Comparison of ENCODE assay signal across 8 cellular contexts in the genomic region with DNA sequence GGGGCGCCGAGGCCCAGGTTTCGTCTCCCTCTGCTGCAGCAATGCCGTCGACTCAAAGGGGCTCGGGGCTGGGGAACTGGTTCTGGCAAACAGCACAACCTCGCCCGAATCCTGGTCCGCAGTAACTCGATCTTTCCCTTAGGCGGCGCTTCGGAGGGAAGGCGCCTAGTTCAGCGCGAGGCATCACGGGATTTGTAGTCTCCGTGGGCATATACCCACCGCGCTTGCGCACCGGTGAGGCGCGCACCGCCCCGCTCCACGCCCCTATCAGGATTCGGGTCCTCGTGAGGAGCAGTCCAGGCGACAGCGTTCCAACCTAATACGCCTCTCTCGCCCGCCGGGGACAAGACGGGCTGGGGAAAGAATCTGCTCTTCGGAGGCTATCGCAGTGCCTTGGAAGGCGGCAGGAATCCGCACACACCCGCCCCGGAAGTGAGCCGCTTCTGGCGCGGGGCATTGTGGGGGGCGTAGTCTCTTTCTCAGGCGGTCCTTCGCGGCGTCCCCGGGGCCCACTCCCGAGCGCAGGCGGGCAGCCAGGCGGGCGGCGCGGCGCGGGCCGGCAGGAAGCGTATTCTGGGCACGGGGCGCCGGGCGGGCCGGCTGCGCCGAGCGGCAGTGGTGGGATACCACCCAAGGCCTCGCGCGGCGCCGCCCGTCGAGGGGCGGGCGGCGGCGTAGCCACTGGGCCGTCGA. TPM values are rescaled to one million over a fixed set of nuclear protein-coding genes. Genes with fewer than 3 reads are reported as not detected.
DNase-seq lines count a peak whose midpoint lies in the region; ATAC-seq and TF ChIP-seq lines count a peak whose summit lies in the region.

A gene (plus strand): TSS at position 505 of the 693 bp plus-strand sequence. CDS start 235 bp downstream, outside the sequence.

- H3K27ac ChIP-seq in temporal lobe (ENCODE audit: low read depth, low read length) = peak within 1 kb of the TSS; percentile 98

- H3K4me1 Mint-ChIP-seq in activated naive CD4-positive, alpha-beta T cell treated with anti-CD3 and anti-CD28 coated beads, Interleukin-2, amount 50 U/mL, for 24 hours = peaks cover 37% of the 10 kb centered on the region

- H3K4me3 Mint-ChIP-seq in activated naive CD4-positive, alpha-beta T cell treated with anti-CD3 and anti-CD28 coated beads, Interleukin-2, amount 50 U/mL, for 24 hours = peak within 1 kb of the TSS; percentile 96

- TF ChIP-seq POLR2A in GM10847 (IDR thresholded peaks at IDR 0.05; ENCODE audit: extremely low read depth, insufficient read length) = peak; percentile 34

- TF ChIP-seq CTCF in omental fat pad (IDR thresholded peaks at IDR 0.05) = peak in 2 of 3 donors; percentile 30 to 81

- H3K9me3 Mint-ChIP-seq in activated naive CD4-positive, alpha-beta T cell treated with anti-CD3 and anti-CD28 coated beads, Interleukin-2, amount 50 U/mL, for 24 hours = no peaks in the 10 kb centered on the region

- ATAC-seq in HG02610 (IDR thresholded peaks at IDR 0.05; ENCODE audit: unreplicated experiment) (peak; percentile 37), SK-N-SH treated with all-trans-retinoic acid at 6 μM for 48 hours (peak; percentile 55), omental fat pad (ENCODE audit: low FRiP score) (peak; percentile 85)

- H3K27ac Mint-ChIP-seq in activated naive CD4-positive, alpha-beta T cell treated with anti-CD3 and anti-CD28 coated beads, Interleukin-2, amount 50 U/mL, for 24 hours = peak within 1 kb of the TSS; percentile 91

- peak; percentile 96 for DNase-seq in NCI-H1092 (lab: John Stamatoyannopoulos, UW)
- DNase-seq in glomerular endothelial cell (ENCODE audit: extremely low read depth, low read depth, low spot score) = peak; percentile 77
- DNase-seq in omental fat pad (ENCODE audit: low spot score) = peak; percentile 84

- H3K27me3 Mint-ChIP-seq in activated naive CD4-positive, alpha-beta T cell treated with anti-CD3 and anti-CD28 coated beads, Interleukin-2, amount 50 U/mL, for 24 hours = no peaks in the 10 kb centered on the region

- no peaks in the 10 kb centered on the region for H3K36me3 Mint-ChIP-seq in activated naive CD4-positive, alpha-beta T cell treated with anti-CD3 and anti-CD28 coated beads, Interleukin-2, amount 50 U/mL, for 24 hours

TF ChIP-seq in SK-N-SH treated with all-trans-retinoic acid at 6 μM for 48 hours, 23 proteins besides CTCF, POLR2A, EP300 and RAD21:
- TF ChIP-seq, protein P1, sequence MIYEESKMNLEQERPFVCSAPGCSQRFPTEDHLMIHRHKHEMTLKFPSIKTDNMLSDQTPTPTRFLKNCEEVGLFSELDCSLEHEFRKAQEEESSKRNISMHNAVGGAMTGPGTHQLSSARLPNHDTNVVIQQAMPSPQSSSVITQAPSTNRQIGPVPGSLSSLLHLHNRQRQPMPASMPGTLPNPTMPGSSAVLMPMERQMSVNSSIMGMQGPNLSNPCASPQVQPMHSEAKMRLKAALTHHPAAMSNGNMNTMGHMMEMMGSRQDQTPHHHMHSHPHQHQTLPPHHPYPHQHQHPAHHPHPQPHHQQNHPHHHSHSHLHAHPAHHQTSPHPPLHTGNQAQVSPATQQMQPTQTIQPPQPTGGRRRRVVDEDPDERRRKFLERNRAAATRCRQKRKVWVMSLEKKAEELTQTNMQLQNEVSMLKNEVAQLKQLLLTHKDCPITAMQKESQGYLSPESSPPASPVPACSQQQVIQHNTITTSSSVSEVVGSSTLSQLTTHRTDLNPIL (CRISPR knock-in tag; IDR thresholded peaks at IDR 0.05; ENCODE audit: low read depth) = no peak
- TF ChIP-seq ZNF565 (CRISPR knock-in tag; conservative IDR thresholded peaks at IDR 0.05; ENCODE audit: low read depth) (no peak), GLIS3 (CRISPR knock-in tag; IDR thresholded peaks at IDR 0.05) (no peak), ZNF70 (CRISPR knock-in tag; IDR thresholded peaks at IDR 0.05) (no peak), PPARA (CRISPR knock-in tag; IDR thresholded peaks at IDR 0.05; ENCODE audit: borderline replicate concordance) (no peak), TOX (CRISPR knock-in tag; IDR thresholded peaks at IDR 0.05; ENCODE audit: borderline replicate concordance) (no peak), RARB (CRISPR knock-in tag; IDR thresholded peaks at IDR 0.05) (no peak), ZFP30 (CRISPR knock-in tag; IDR thresholded peaks at IDR 0.05) (no peak), ZC3H10 (CRISPR knock-in tag; IDR thresholded peaks at IDR 0.05) (no peak), ZNF8 (CRISPR knock-in tag; IDR thresholded peaks at IDR 0.05) (no peak), OSR1 (CRISPR knock-in tag; IDR thresholded peaks at IDR 0.05) (no peak), CSDC2 (CRISPR knock-in tag; IDR thresholded peaks at IDR 0.05) (no peak), ZFP3 (CRISPR knock-in tag; IDR thresholded peaks at IDR 0.05) (no peak)
- TF ChIP-seq, protein P2, sequence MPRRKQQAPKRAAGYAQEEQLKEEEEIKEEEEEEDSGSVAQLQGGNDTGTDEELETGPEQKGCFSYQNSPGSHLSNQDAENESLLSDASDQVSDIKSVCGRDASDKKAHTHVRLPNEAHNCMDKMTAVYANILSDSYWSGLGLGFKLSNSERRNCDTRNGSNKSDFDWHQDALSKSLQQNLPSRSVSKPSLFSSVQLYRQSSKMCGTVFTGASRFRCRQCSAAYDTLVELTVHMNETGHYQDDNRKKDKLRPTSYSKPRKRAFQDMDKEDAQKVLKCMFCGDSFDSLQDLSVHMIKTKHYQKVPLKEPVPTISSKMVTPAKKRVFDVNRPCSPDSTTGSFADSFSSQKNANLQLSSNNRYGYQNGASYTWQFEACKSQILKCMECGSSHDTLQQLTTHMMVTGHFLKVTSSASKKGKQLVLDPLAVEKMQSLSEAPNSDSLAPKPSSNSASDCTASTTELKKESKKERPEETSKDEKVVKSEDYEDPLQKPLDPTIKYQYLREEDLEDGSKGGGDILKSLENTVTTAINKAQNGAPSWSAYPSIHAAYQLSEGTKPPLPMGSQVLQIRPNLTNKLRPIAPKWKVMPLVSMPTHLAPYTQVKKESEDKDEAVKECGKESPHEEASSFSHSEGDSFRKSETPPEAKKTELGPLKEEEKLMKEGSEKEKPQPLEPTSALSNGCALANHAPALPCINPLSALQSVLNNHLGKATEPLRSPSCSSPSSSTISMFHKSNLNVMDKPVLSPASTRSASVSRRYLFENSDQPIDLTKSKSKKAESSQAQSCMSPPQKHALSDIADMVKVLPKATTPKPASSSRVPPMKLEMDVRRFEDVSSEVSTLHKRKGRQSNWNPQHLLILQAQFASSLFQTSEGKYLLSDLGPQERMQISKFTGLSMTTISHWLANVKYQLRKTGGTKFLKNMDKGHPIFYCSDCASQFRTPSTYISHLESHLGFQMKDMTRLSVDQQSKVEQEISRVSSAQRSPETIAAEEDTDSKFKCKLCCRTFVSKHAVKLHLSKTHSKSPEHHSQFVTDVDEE (CRISPR knock-in tag; IDR thresholded peaks at IDR 0.05) = no peak
- TF ChIP-seq, protein P3, sequence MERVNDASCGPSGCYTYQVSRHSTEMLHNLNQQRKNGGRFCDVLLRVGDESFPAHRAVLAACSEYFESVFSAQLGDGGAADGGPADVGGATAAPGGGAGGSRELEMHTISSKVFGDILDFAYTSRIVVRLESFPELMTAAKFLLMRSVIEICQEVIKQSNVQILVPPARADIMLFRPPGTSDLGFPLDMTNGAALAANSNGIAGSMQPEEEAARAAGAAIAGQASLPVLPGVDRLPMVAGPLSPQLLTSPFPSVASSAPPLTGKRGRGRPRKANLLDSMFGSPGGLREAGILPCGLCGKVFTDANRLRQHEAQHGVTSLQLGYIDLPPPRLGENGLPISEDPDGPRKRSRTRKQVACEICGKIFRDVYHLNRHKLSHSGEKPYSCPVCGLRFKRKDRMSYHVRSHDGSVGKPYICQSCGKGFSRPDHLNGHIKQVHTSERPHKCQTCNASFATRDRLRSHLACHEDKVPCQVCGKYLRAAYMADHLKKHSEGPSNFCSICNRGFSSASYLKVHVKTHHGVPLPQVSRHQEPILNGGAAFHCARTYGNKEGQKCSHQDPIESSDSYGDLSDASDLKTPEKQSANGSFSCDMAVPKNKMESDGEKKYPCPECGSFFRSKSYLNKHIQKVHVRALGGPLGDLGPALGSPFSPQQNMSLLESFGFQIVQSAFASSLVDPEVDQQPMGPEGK (CRISPR knock-in tag; IDR thresholded peaks at IDR 0.05; ENCODE audit: borderline replicate concordance) = no peak
- TF ChIP-seq, protein P4, sequence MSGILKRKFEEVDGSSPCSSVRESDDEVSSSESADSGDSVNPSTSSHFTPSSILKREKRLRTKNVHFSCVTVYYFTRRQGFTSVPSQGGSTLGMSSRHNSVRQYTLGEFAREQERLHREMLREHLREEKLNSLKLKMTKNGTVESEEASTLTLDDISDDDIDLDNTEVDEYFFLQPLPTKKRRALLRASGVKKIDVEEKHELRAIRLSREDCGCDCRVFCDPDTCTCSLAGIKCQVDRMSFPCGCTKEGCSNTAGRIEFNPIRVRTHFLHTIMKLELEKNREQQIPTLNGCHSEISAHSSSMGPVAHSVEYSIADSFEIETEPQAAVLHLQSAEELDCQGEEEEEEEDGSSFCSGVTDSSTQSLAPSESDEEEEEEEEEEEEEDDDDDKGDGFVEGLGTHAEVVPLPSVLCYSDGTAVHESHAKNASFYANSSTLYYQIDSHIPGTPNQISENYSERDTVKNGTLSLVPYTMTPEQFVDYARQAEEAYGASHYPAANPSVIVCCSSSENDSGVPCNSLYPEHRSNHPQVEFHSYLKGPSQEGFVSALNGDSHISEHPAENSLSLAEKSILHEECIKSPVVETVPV (CRISPR knock-in tag; IDR thresholded peaks at IDR 0.05) = no peak
- TF ChIP-seq, protein P5, sequence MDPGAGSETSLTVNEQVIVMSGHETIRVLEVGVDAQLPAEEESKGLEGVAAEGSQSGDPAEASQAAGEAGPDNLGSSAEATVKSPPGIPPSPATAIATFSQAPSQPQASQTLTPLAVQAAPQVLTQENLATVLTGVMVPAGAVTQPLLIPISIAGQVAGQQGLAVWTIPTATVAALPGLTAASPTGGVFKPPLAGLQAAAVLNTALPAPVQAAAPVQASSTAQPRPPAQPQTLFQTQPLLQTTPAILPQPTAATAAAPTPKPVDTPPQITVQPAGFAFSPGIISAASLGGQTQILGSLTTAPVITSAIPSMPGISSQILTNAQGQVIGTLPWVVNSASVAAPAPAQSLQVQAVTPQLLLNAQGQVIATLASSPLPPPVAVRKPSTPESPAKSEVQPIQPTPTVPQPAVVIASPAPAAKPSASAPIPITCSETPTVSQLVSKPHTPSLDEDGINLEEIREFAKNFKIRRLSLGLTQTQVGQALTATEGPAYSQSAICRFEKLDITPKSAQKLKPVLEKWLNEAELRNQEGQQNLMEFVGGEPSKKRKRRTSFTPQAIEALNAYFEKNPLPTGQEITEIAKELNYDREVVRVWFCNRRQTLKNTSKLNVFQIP (CRISPR knock-in tag; IDR thresholded peaks at IDR 0.05; ENCODE audit: borderline replicate concordance, low read depth) = no peak
TF ChIP-seq in SK-N-SH treated with all-trans-retinoic acid at 6 μM for 48 hours: peak in this region for 0.

RNA-seq across cellular contexts. Expression of the gene that starts here (rescaled TPM):
- total RNA-seq in glomerular endothelial cell (30.8 and 36.8 TPM in 2 replicates), omental fat pad (10 to 100 TPM; 37.4 to 61.6 (median 48.3) TPM), temporal lobe (16.7 TPM)

Comparison
In these comparisons a context has a peak if more than half of its experiments do, and no peak if none do; other contexts are left out.
1. Peak in every context shown above with its lines: DNase-seq, ATAC-seq and H3K27ac ChIP-seq.